11 cellular contexts compared by ENCODE assay signal in the genomic region with DNA sequence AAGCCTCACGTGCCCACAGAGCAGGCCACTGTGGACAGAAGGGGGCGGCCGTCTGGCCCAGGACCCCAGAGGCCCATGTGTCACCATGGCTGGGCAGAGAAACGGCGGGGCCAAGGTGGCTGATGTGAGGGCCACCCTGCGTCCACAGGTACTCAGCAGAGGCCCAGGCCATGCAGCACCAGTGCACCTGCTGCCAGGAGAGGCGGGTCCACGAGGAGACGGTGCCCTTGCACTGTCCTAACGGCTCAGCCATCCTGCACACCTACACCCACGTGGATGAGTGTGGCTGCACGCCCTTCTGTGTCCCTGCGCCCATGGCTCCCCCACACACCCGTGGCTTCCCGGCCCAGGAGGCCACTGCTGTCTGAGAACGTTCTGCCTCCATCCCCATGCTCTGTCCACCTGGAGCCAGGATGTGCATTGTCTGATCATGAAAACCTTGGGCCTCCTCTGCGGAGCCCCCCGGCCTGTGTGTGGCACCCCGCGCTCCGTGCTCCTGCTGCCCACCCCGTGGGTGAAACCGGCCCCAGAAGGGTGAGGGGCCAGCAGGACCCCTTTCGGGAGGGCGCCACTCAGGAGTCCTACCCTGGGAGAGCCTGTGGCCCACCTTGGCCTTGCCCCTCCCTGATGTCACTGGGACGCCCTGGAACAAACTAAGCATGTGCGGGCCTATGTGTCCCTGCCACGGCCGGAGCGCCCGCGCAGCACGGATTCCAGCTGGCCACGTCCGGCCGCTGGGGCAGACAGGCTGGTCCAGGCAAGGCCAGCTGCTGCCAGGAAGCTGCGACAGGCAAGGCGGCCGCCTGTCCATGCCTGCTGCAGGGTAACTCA. TPM values are rescaled to one million over a fixed set of nuclear protein-coding genes. Genes with fewer than 3 reads are reported as not detected.
DNase-seq lines count a peak whose midpoint lies in the region; ATAC-seq and TF ChIP-seq lines count a peak whose summit lies in the region.
"Had no signal": no experiment of that assay in that cellular context is flagged by ENCODE, and none has a peak within 500 bp of the region (broad histone marks: within the 10 kb centered on the region; RNA-seq: fewer than 3 reads in every experiment).

No MANE protein-coding gene starts in this region.

- H3K4me3 ChIP-seq in mesenchymal stem cell (ENCODE audit: insufficient read depth in 1 of 2, low read depth in 1 of 2, low read length in 2 of 2) (peak overlapping the region in 1 of 2 experiments; percentile 83), upper lobe of left lung (peak overlapping the region in 3 of 4 donors; percentile 46 to 56 (median 56)), SJCRH30 (no peak overlapping the region), ovary (no peak overlapping the region)
- H3K4me3 ChIP-seq: BLaER1 had no signal

- H2BK5ac ChIP-seq in mesenchymal stem cell (ENCODE audit: low read depth, low read length, poor library complexity, severe bottlenecking), result no peak overlapping the region

- no peak overlapping the region for H2AK5ac ChIP-seq in mesenchymal stem cell (ENCODE audit: low read length, severe bottlenecking)

- H3K14ac ChIP-seq in mesenchymal stem cell (ENCODE audit: low read length in 2 of 2), result no peak overlapping the region

- H3K36me3 ChIP-seq in mesenchymal stem cell (ENCODE audit: control insufficient read depth in 1 of 2, insufficient read depth in 2 of 2, low read depth in 1 of 2, low read length in 2 of 2) (peaks cover 0 to 6% of the 10 kb centered on the region in 2 experiments), upper lobe of left lung (no peaks in the 10 kb centered on the region), SJCRH30 (no peaks in the 10 kb centered on the region), ovary (no peaks in the 10 kb centered on the region)

- no peak overlapping the region for H3K23ac ChIP-seq in mesenchymal stem cell (ENCODE audit: low read length in 2 of 2)

- DNase-seq in Right ventricle myocardium inferior (ENCODE audit: missing footprints) (peak; percentile 64), cardiac septum (ENCODE audit: low spot score) (no peak), mesenchymal stem cell (no peak), upper lobe of left lung (peak in 1 of 2 donors; percentile 83), SJCRH30 (no peak), ovary (no peak), WTC11 (ENCODE audit: low spot score) (no peak)
- no peak for DNase-seq in activated CD8-positive, alpha-beta T cell treated with anti-CD3 and anti-CD28 coated beads for 36 hours
- DNase-seq: aorta, NCI-H1930 had no signal

- no peaks in the 10 kb centered on the region for H3K27me3 Mint-ChIP-seq in activated CD8-positive, alpha-beta T cell treated with anti-CD3 and anti-CD28 coated beads for 36 hours
- peaks cover 6% of the 10 kb centered on the region for H3K27me3 Mint-ChIP-seq in WTC11 (ENCODE audit: low read depth)

- H2AFZ ChIP-seq in mesenchymal stem cell (ENCODE audit: low read depth, low read length), result no peak overlapping the region

- H3K27me3 ChIP-seq in mesenchymal stem cell (ENCODE audit: control insufficient read depth in 1 of 2, insufficient read depth in 1 of 2, low read length in 2 of 2), result no peaks in the 10 kb centered on the region
- no peaks in the 10 kb centered on the region for H3K27me3 ChIP-seq in upper lobe of left lung
- no peaks in the 10 kb centered on the region for H3K27me3 ChIP-seq in SJCRH30
- H3K27me3 ChIP-seq in ovary, result no peaks in the 10 kb centered on the region
- H3K27me3 ChIP-seq: BLaER1 had no signal

- peaks cover 8% of the 10 kb centered on the region for H3K36me3 Mint-ChIP-seq in activated CD8-positive, alpha-beta T cell treated with anti-CD3 and anti-CD28 coated beads for 36 hours (ENCODE audit: low read depth)
- H3K36me3 Mint-ChIP-seq in WTC11, result peaks cover 18% of the 10 kb centered on the region

- TF ChIP-seq POLR2A in upper lobe of left lung (IDR thresholded peaks at IDR 0.05), result no peak
- TF ChIP-seq POLR2A in ovary (IDR thresholded peaks at IDR 0.05), result no peak

- POLR2A ChIA-PET in activated CD8-positive, alpha-beta T cell treated with anti-CD3 and anti-CD28 coated beads for 36 hours (lab: Charles Lee), result interaction anchor here (1.0 to 1.7 kb wide), 3 partner anchors 8 to 48 kb away, joined by 3 to 9 read pairs (median 5); a partner anchor contains a TSS
- POLR2A ChIA-PET in WTC11 (lab: Charles Lee), result no interaction called here

- H3K4me1 ChIP-seq in mesenchymal stem cell (ENCODE audit: control insufficient read depth, insufficient read depth, low read depth, low read length) (peaks cover 5% of the 10 kb centered on the region), upper lobe of left lung (peaks cover 13 to 18% (median 15%) of the 10 kb centered on the region in 4 donors), SJCRH30 (no peaks in the 10 kb centered on the region), ovary (ENCODE audit: insufficient read depth) (peaks cover 10% of the 10 kb centered on the region)

- H3K18ac ChIP-seq in mesenchymal stem cell (ENCODE audit: low read depth in 1 of 2, low read length in 2 of 2), result no peak overlapping the region

- intact Hi-C loops in Right ventricle myocardium inferior (cut with DNase I), result loop anchor here (2.0 to 5.0 kb wide), 2 partner anchors 47 to 256 kb away; a partner anchor contains a TSS
- intact Hi-C loops in cardiac septum (cut with DNase I), result loop anchor here (2.0 kb wide), 1 partner anchor 49 kb away; no protein-coding TSS in a partner anchor
- intact Hi-C loops in activated CD8-positive, alpha-beta T cell treated with anti-CD3 and anti-CD28 coated beads for 36 hours (cut with micrococcal nuclease), result no loop called here
- intact Hi-C loops in ovary (cut with DNase I), result loop anchor here in 1 of 4 donors (10.0 kb wide), 1 partner anchor 273 kb away; no protein-coding TSS in a partner anchor

- peak overlapping the region; percentile 89 for H3K9ac ChIP-seq in mesenchymal stem cell (ENCODE audit: low read length)
- H3K9ac ChIP-seq: BLaER1 had no signal

- no peak overlapping the region for H3K4ac ChIP-seq in mesenchymal stem cell (ENCODE audit: low read depth in 1 of 2, low read length in 2 of 2)

- H4K91ac ChIP-seq in mesenchymal stem cell (ENCODE audit: low read length), result peak overlapping the region; percentile 20

- no peak for TF ChIP-seq EP300 in upper lobe of left lung (IDR thresholded peaks at IDR 0.05)
- no peak for TF ChIP-seq EP300 in ovary (IDR thresholded peaks at IDR 0.05)

- peaks cover 11% of the 10 kb centered on the region for H3K9me3 Mint-ChIP-seq in activated CD8-positive, alpha-beta T cell treated with anti-CD3 and anti-CD28 coated beads for 36 hours
- peaks cover 18% of the 10 kb centered on the region for H3K9me3 Mint-ChIP-seq in WTC11

- ATAC-seq in Right ventricle myocardium inferior, result no peak
- ATAC-seq in activated CD8-positive, alpha-beta T cell treated with anti-CD3 and anti-CD28 coated beads for 36 hours, result no peak
- ATAC-seq in upper lobe of left lung (ENCODE audit: low FRiP score in 2 of 2), result no peak
- no peak for ATAC-seq in WTC11

- H3K9me3 ChIP-seq in mesenchymal stem cell (ENCODE audit: control insufficient read depth, low read length) (no peaks in the 10 kb centered on the region), upper lobe of left lung (no peaks in the 10 kb centered on the region), SJCRH30 (replicated peaks) (no peaks in the 10 kb centered on the region), ovary (no peaks in the 10 kb centered on the region)

- no peak overlapping the region for H2BK12ac ChIP-seq in mesenchymal stem cell (ENCODE audit: low read length in 2 of 2)

- TF ChIP-seq CTCF in activated CD8-positive, alpha-beta T cell treated with anti-CD3 and anti-CD28 coated beads for 36 hours (IDR thresholded peaks at IDR 0.05), result no peak
- TF ChIP-seq CTCF in upper lobe of left lung (IDR thresholded peaks at IDR 0.05) (no peak), ovary (IDR thresholded peaks at IDR 0.05) (no peak), WTC11 (IDR thresholded peaks at IDR 0.05) (no peak)

- no peak overlapping the region for H4K8ac ChIP-seq in mesenchymal stem cell (ENCODE audit: low read length)

- H3K4me1 Mint-ChIP-seq in activated CD8-positive, alpha-beta T cell treated with anti-CD3 and anti-CD28 coated beads for 36 hours (ENCODE audit: low read depth), result peaks cover 19% of the 10 kb centered on the region
- peaks cover 3% of the 10 kb centered on the region; the same call in 1 of the 2 replicates for H3K4me1 Mint-ChIP-seq in WTC11

- H3K27ac Mint-ChIP-seq in activated CD8-positive, alpha-beta T cell treated with anti-CD3 and anti-CD28 coated beads for 36 hours, result peak overlapping the region; percentile 95
- H3K27ac Mint-ChIP-seq in WTC11, result no peak overlapping the region

- WGBS in mesenchymal stem cell, result 90% methylated on average over 39 of the region's 39 CpGs
- 88 to 96% methylated on average over 3 to 22 of the region's 39 CpGs for WGBS in upper lobe of left lung, 2 donors
- 78 to 86% (median 81%) methylated on average over 37 to 39 of the region's 39 CpGs for WGBS in ovary, 3 donors

- H3K4me3 Mint-ChIP-seq in activated CD8-positive, alpha-beta T cell treated with anti-CD3 and anti-CD28 coated beads for 36 hours, result peak overlapping the region; percentile 72
- no peak overlapping the region; the same call in 1 of the 2 replicates for H3K4me3 Mint-ChIP-seq in WTC11

- H3K27ac ChIP-seq in mesenchymal stem cell (ENCODE audit: low read length, poor library complexity, severe bottlenecking) (no peak overlapping the region), upper lobe of left lung (peak overlapping the region in 1 of 4 donors; percentile 80), SJCRH30 (no peak overlapping the region), ovary (no peak overlapping the region)
- H3K27ac ChIP-seq: BLaER1 had no signal

- H3K79me1 ChIP-seq in mesenchymal stem cell (replicated peaks; ENCODE audit: low read length, poor library complexity, severe bottlenecking), result no peaks in the 10 kb centered on the region

- CTCF ChIA-PET in activated CD8-positive, alpha-beta T cell treated with anti-CD3 and anti-CD28 coated beads for 36 hours (lab: Charles Lee), result no interaction called here
- CTCF ChIA-PET in WTC11 (lab: Charles Lee), result interaction anchor here (2.3 kb wide), 1 partner anchor 127 kb away, joined by 13 read pairs; a partner anchor contains a TSS

- H2BK120ac ChIP-seq in mesenchymal stem cell (ENCODE audit: low read depth, low read length), result no peak overlapping the region

- no peak overlapping the region for H2BK15ac ChIP-seq in mesenchymal stem cell (ENCODE audit: low read depth, poor library complexity, severe bottlenecking)

- no peak overlapping the region for H3K4me2 ChIP-seq in mesenchymal stem cell (ENCODE audit: low read length, poor library complexity, severe bottlenecking)

RNA-seq across cellular contexts. Expression of a gene that starts 38.6 kb away (rescaled TPM):
- total RNA-seq in Right ventricle myocardium inferior (not detected), cardiac septum (not detected), upper lobe of left lung (10 to 100 TPM in 4 of 6 donors, 1 to 10 TPM in 2; 3.2 to 54.5 (median 16.2) TPM), ovary (10 to 100 TPM in 1 of 7 donors, 1 to 10 TPM in 3, under 1 TPM in 2, not detected in 1; 0.05 to 35.3 (median 2.6) TPM), WTC11 (2021) (0.69 to 1.6 TPM (median 1.6 TPM) in 3 replicates)
- not detected for total RNA-seq in activated CD8-positive, alpha-beta T cell treated with anti-CD3 and anti-CD28 coated beads for 36 hours
- not detected for polyA plus RNA-seq in mesenchymal stem cell (2013, experiment 1 of 2)
- polyA plus RNA-seq in mesenchymal stem cell (2013, experiment 2 of 2), result not detected
- total RNA-seq in SJCRH30 (2014; rRNA removed; shearing (Covaris generic)), result not detected in 2 replicates
- under 1 TPM; 0.02 TPM for polyA plus RNA-seq in ovary
- total RNA-seq: aorta had no signal

RNA-seq across cellular contexts. Expression of a gene that starts 48.0 kb away (rescaled TPM):
- total RNA-seq in Right ventricle myocardium inferior (46.8 TPM), cardiac septum (46.9 TPM), upper lobe of left lung (10 to 100 TPM; 39.5 to 97.4 (median 53.4) TPM), ovary (10 to 100 TPM; 26.1 to 60.8 (median 53.9) TPM), WTC11 (2021) (25.8 to 32.3 TPM (median 31.6 TPM) in 3 replicates)
- 10 to 100 TPM; 32.4 to 33.1 TPM for total RNA-seq in activated CD8-positive, alpha-beta T cell treated with anti-CD3 and anti-CD28 coated beads for 36 hours
- 28.5 TPM for polyA plus RNA-seq in mesenchymal stem cell (2013, experiment 1 of 2)
- 29.7 TPM for polyA plus RNA-seq in mesenchymal stem cell (2013, experiment 2 of 2)
- 18.9 and 20.5 TPM in 2 replicates for total RNA-seq in SJCRH30 (2014; rRNA removed; shearing (Covaris generic))
- 10 to 100 TPM; 14.1 to 25.8 TPM for polyA plus RNA-seq in ovary

Comparison
In these comparisons a context has a peak if more than half of its experiments do, and no peak if none do; other contexts are left out.
1. H3K4me3 ChIP-seq: peak in upper lobe of left lung (3 of 4); none in SJCRH30 (single experiment) and ovary (single experiment).